In genomic region chr10:31944071-31944433, GRCh38 we compare ENCODE assay signal across 1 cellular context.
TF ChIP-seq lines count a peak whose summit lies in the region.

No MANE protein-coding gene starts in this region.

TF ChIP-seq in K562, 482 proteins besides CTCF, POLR2A, EP300 and RAD21:
- no peak for TF ChIP-seq CBX8 (IDR thresholded peaks at IDR 0.05; ENCODE audit: borderline replicate concordance, extremely low read depth, low read depth, low read length, poor library complexity, severe bottlenecking)
- TF ChIP-seq MEF2A (IDR thresholded peaks at IDR 0.05; ENCODE audit: control insufficient read depth, low read depth, low read length), result no peak
- no peak for TF ChIP-seq U2AF2 (optimal IDR thresholded peaks at IDR 0.05; ENCODE audit: low read depth, low read length)
- TF ChIP-seq ZNF143 (CRISPR knock-in tag; IDR thresholded peaks at IDR 0.05), result no peak
- TF ChIP-seq KLF13 (tag; IDR thresholded peaks at IDR 0.05; ENCODE audit: borderline replicate concordance, low read depth), result no peak
- TF ChIP-seq LEF1 (IDR thresholded peaks at IDR 0.05), result no peak
- TF ChIP-seq, protein P1, sequence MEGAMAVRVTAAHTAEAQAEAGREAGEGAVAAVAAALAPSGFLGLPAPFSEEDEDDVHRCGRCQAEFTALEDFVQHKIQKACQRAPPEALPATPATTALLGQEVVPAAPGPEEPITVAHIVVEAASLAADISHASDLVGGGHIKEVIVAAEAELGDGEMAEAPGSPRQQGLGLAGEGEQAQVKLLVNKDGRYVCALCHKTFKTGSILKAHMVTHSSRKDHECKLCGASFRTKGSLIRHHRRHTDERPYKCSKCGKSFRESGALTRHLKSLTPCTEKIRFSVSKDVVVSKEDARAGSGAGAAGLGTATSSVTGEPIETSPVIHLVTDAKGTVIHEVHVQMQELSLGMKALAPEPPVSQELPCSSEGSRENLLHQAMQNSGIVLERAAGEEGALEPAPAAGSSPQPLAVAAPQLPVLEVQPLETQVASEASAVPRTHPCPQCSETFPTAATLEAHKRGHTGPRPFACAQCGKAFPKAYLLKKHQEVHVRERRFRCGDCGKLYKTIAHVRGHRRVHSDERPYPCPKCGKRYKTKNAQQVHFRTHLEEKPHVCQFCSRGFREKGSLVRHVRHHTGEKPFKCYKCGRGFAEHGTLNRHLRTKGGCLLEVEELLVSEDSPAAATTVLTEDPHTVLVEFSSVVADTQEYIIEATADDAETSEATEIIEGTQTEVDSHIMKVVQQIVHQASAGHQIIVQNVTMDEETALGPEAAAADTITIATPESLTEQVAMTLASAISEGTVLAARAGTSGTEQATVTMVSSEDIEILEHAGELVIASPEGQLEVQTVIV (CRISPR knock-in tag; IDR thresholded peaks at IDR 0.05; ENCODE audit: borderline replicate concordance), result no peak
- no peak for TF ChIP-seq ZNF766 (CRISPR knock-in tag; conservative IDR thresholded peaks at IDR 0.05)
- no peak for TF ChIP-seq E2F3 (CRISPR knock-in tag; IDR thresholded peaks at IDR 0.05)
- no peak for TF ChIP-seq HBP1 (CRISPR knock-in tag; IDR thresholded peaks at IDR 0.05)
- TF ChIP-seq, protein P2, sequence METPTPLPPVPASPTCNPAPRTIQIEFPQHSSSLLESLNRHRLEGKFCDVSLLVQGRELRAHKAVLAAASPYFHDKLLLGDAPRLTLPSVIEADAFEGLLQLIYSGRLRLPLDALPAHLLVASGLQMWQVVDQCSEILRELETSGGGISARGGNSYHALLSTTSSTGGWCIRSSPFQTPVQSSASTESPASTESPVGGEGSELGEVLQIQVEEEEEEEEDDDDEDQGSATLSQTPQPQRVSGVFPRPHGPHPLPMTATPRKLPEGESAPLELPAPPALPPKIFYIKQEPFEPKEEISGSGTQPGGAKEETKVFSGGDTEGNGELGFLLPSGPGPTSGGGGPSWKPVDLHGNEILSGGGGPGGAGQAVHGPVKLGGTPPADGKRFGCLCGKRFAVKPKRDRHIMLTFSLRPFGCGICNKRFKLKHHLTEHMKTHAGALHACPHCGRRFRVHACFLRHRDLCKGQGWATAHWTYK (CRISPR knock-in tag; IDR thresholded peaks at IDR 0.05), result no peak
- no peak for TF ChIP-seq ZMIZ1 (IDR thresholded peaks at IDR 0.05; ENCODE audit: low read depth in 2 of 2, low read length in 2 of 2)
- TF ChIP-seq PHF20 (IDR thresholded peaks at IDR 0.05; ENCODE audit: partially characterized antibody), result no peak
